In the genomic region with DNA sequence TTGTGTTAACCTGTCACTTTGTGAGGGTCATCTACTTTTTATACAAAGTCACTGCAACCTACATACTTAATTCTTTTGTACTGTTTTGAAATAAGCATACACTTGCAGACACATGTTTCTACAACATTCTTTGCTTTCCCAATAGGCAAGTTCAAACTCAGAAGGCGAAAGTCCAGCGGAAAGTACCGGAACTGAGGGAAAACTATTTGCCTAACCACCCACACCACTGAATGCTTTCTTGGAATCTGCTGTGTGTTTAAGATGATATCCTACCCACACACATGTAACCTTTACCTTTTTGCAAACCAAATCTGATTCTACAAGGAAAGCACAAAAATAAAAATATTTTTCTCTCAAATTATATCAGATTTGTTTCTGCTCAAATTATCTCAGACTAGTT, we compare ENCODE assay signal across 18 cellular contexts.
DNase-seq lines count a peak whose midpoint lies in the region; ATAC-seq and TF ChIP-seq lines count a peak whose summit lies in the region.
"Had no signal": no experiment of that assay in that cellular context is flagged by ENCODE, and none has a peak within 500 bp of the region (broad histone marks: within the 10 kb centered on the region; RNA-seq: fewer than 3 reads in every experiment).

No MANE protein-coding gene starts in this region.

- DNase-seq in EH (ENCODE audit: low read depth), result peak; percentile 21
- peak; percentile 28 for DNase-seq in brain microvascular endothelial cell
- peak; percentile 31 for DNase-seq in fibroblast of villous mesenchyme (ENCODE audit: low read depth)
- DNase-seq in renal cortical epithelial cell (ENCODE audit: low read depth), result peak; percentile 59
- DNase-seq in NCI-H774 (lab: John Stamatoyannopoulos, UW), result no peak
- DNase-seq in COR-L47 (lab: John Stamatoyannopoulos, UW), result no peak
- DNase-seq: amygdala; KBM-7; NCI-H1092; NCI-H526 treated with DMSO at 0.1 percent for 48 hours; SIG-M5; stimulated activated CD4-positive, alpha-beta T cell treated with anti-CD3 and anti-CD28 coated beads, Interleukin-15, amount 100 ng/mL, for 24 hours; stimulated activated naive CD4-positive, alpha-beta T cell; T-helper 17 cell had no signal

- TF ChIP-seq CTCF in brain microvascular endothelial cell (IDR thresholded peaks at IDR 0.05; ENCODE audit: low read depth, low read length, missing control alignments) (no peak), fibroblast of villous mesenchyme (IDR thresholded peaks at IDR 0.05; ENCODE audit: insufficient read depth, low read depth, low read length) (no peak)

- no peaks in the 10 kb centered on the region for H3K27me3 ChIP-seq in brain microvascular endothelial cell (replicated peaks)

- no peak overlapping the region for H3K4me3 ChIP-seq in brain microvascular endothelial cell (ENCODE audit: low read depth, low read length)
- no peak overlapping the region for H3K4me3 ChIP-seq in fibroblast of villous mesenchyme (ENCODE audit: low read depth, low read length)
- H3K4me3 ChIP-seq: GM12878 had no signal

- no peak overlapping the region for H3K27ac ChIP-seq in brain microvascular endothelial cell

- in situ Hi-C loops in brain microvascular endothelial cell (cut with HindIII; ENCODE audit: low pct_ligation_motif_present, low sequenced_read_pairs), result no loop called here

- no peak for ATAC-seq in GM21381 (IDR thresholded peaks at IDR 0.05; ENCODE audit: unreplicated experiment)
- no peak for ATAC-seq in SK-N-SH treated with all-trans-retinoic acid at 6 μM for 48 hours
- ATAC-seq: activated CD4-positive, CD25-positive, alpha-beta regulatory T cell treated with anti-CD3 and anti-CD28 coated beads, Interleukin-2, amount 50 U/mL, for 24 hours; GM12878; T-helper 17 cell had no signal

- no peaks in the 10 kb centered on the region for H3K36me3 ChIP-seq in brain microvascular endothelial cell (replicated peaks)

TF ChIP-seq in SK-N-SH treated with all-trans-retinoic acid at 6 μM for 48 hours, 23 proteins besides CTCF, POLR2A, EP300 and RAD21:
- TF ChIP-seq OSR1 (CRISPR knock-in tag; IDR thresholded peaks at IDR 0.05) (no peak), POU6F1 (CRISPR knock-in tag; IDR thresholded peaks at IDR 0.05; ENCODE audit: borderline replicate concordance, low read depth) (no peak), ZNF70 (CRISPR knock-in tag; IDR thresholded peaks at IDR 0.05) (no peak), GLIS3 (CRISPR knock-in tag; IDR thresholded peaks at IDR 0.05) (no peak), ZFP3 (CRISPR knock-in tag; IDR thresholded peaks at IDR 0.05) (no peak), TOX (CRISPR knock-in tag; IDR thresholded peaks at IDR 0.05; ENCODE audit: borderline replicate concordance) (no peak), RARB (CRISPR knock-in tag; IDR thresholded peaks at IDR 0.05) (no peak), ZNF8 (CRISPR knock-in tag; IDR thresholded peaks at IDR 0.05) (no peak), ESRRG (CRISPR knock-in tag; IDR thresholded peaks at IDR 0.05) (no peak), ZC3H10 (CRISPR knock-in tag; IDR thresholded peaks at IDR 0.05) (no peak), ZFP30 (CRISPR knock-in tag; IDR thresholded peaks at IDR 0.05) (no peak), CSDC2 (CRISPR knock-in tag; IDR thresholded peaks at IDR 0.05) (no peak)

Comparison
In these comparisons a context has a peak if more than half of its experiments do, and no peak if none do; other contexts are left out.
1. DNase-seq: peak in EH (single experiment), brain microvascular endothelial cell (single experiment), fibroblast of villous mesenchyme (single experiment) and renal cortical epithelial cell (single experiment); none in NCI-H774 (single experiment) and COR-L47 (single experiment).